ENCODE assay signal across 8 cellular contexts in the genomic region with DNA sequence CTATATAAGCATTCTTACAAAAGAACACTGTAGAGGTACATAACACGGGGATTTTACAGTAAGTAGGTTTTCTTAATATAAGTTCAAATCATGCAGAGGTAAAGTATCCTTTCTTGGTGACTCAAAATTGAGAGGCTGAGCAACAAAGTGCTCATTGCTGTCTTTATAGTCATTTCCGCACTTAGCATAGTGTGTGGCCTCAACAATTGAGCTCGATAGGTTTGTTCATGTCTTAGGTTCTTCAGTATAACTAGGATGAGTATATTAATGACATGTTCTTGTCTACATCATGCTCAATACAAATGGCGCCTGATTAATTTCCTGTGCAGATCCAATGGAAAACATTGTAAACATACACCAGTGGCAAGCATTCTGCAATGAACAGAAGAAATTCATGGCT. TPM values are rescaled to one million over a fixed set of nuclear protein-coding genes. Genes with fewer than 3 reads are reported as not detected.
A peak's percentile ranks its signal among the peaks of the same experiment; 100 is the strongest.
DNase-seq lines count a peak whose midpoint lies in the region; ATAC-seq and TF ChIP-seq lines count a peak whose summit lies in the region.

No MANE protein-coding gene starts in this region.

- CTCF ChIA-PET in A673 (lab: Charles Lee) = no interaction called here
- CTCF ChIA-PET in activated CD8-positive, alpha-beta T cell treated with anti-CD3 and anti-CD28 coated beads, Interleukin-2, amount 10 ng/mL, durations not matched to agents 7 days and 5 days (lab: Charles Lee) = interaction anchor here (0.9 to 2.5 kb wide), 13 partner anchors 10 to 213 kb away, joined by 3 to 15 read pairs (median 4); no protein-coding TSS in a partner anchor

- intact Hi-C loops in A673 (cut with micrococcal nuclease; ENCODE audit: unreplicated experiment) (loop anchor here (2.0 to 5.0 kb wide), 3 partner anchors 53 to 202 kb away; no protein-coding TSS in a partner anchor), stomach (cut with DNase I; ENCODE audit: low total_unique reads) (loop anchor here (10.0 kb wide), 1 partner anchor 149 kb away; no protein-coding TSS in a partner anchor)

- H3K36me3 Mint-ChIP-seq in activated CD8-positive, alpha-beta T cell treated with anti-CD3 and anti-CD28 coated beads, Interleukin-2, amount 10 ng/mL, durations not matched to agents 7 days and 5 days (ENCODE audit: low read depth) = peaks cover 13% of the 10 kb centered on the region

- peak; percentile 56 for DNase-seq in A673 (ENCODE audit: low spot score)
- DNase-seq in activated CD8-positive, alpha-beta T cell treated with anti-CD3 and anti-CD28 coated beads, Interleukin-2, amount 10 ng/mL, durations not matched to agents 7 days and 5 days = no peak
- no peak for DNase-seq in stomach
- DNase-seq in activated effector memory CD4-positive, alpha-beta T cell treated with anti-CD3 and anti-CD28 coated beads, Interleukin-2, amount 50 U/mL, for 16 hours = no peak

- H3K4me3 ChIP-seq in A673 (ENCODE audit: low read depth, low read length, poor library complexity, severe bottlenecking) (peak overlapping the region; percentile 93), iPS-18c (ENCODE audit: insufficient read depth, low read depth, low read length) (peak overlapping the region; percentile 92), stomach (peak overlapping the region; percentile 77 to 95 (median 90))

- H3K4me1 ChIP-seq in A673 (ENCODE audit: insufficient read depth, low read length, poor library complexity, severe bottlenecking) (peaks cover 36% of the 10 kb centered on the region), stomach (peaks cover 16 to 59% (median 42%) of the 10 kb centered on the region in 4 donors)

- BruUV-seq in A673 (replicated peaks; lab: Mats Ljungman, UMichigan) = TSS peak; percentile 43

- peak overlapping the region; percentile 96 for H3K27ac Mint-ChIP-seq in activated CD8-positive, alpha-beta T cell treated with anti-CD3 and anti-CD28 coated beads, Interleukin-2, amount 10 ng/mL, durations not matched to agents 7 days and 5 days

- H3K27ac ChIP-seq in A673 (ENCODE audit: low read depth, low read length, poor library complexity, severe bottlenecking) = peak overlapping the region; percentile 94
- H3K27ac ChIP-seq in stomach = peak overlapping the region in 2 of 5 donors; percentile 90 to 96

- POLR2A ChIA-PET in A673 (lab: Charles Lee; ENCODE audit: low non-redundant PET) = interaction anchor here (0.6 kb wide), 1 partner anchor 134 kb away, joined by 4 read pairs; no protein-coding TSS in a partner anchor
- POLR2A ChIA-PET in activated CD8-positive, alpha-beta T cell treated with anti-CD3 and anti-CD28 coated beads, Interleukin-2, amount 10 ng/mL, durations not matched to agents 7 days and 5 days (lab: Charles Lee) = interaction anchor here (0.8 to 5.6 kb wide), 3 partner anchors 26 to 212 kb away, joined by 3 to 72 read pairs (median 3); partner anchors contain the start of gene INTS6

- peaks cover 50% of the 10 kb centered on the region for H3K4me1 Mint-ChIP-seq in activated CD8-positive, alpha-beta T cell treated with anti-CD3 and anti-CD28 coated beads, Interleukin-2, amount 10 ng/mL, durations not matched to agents 7 days and 5 days (ENCODE audit: low read depth)

- ATAC-seq in GM18858 (IDR thresholded peaks at IDR 0.05; ENCODE audit: unreplicated experiment) (peak; percentile 14), HG03139 (IDR thresholded peaks at IDR 0.05; ENCODE audit: unreplicated experiment) (no peak), HG03175 (IDR thresholded peaks at IDR 0.05; ENCODE audit: unreplicated experiment) (no peak)
- no peak for ATAC-seq in activated CD8-positive, alpha-beta T cell treated with anti-CD3 and anti-CD28 coated beads, Interleukin-2, amount 10 ng/mL, durations not matched to agents 7 days and 5 days

- 51 to 74% (median 56%) methylated on average over 4 of the region's 4 CpGs for WGBS in stomach, 5 donors

- H3K9me3 Mint-ChIP-seq in activated CD8-positive, alpha-beta T cell treated with anti-CD3 and anti-CD28 coated beads, Interleukin-2, amount 10 ng/mL, durations not matched to agents 7 days and 5 days (ENCODE audit: insufficient read depth) = no peaks in the 10 kb centered on the region

- H3K27me3 Mint-ChIP-seq in activated CD8-positive, alpha-beta T cell treated with anti-CD3 and anti-CD28 coated beads, Interleukin-2, amount 10 ng/mL, durations not matched to agents 7 days and 5 days (ENCODE audit: low read depth) = peaks cover 2% of the 10 kb centered on the region

- H3K4me3 Mint-ChIP-seq in activated CD8-positive, alpha-beta T cell treated with anti-CD3 and anti-CD28 coated beads, Interleukin-2, amount 10 ng/mL, durations not matched to agents 7 days and 5 days = peak overlapping the region; percentile 88

- TF ChIP-seq EP300 in stomach (IDR thresholded peaks at IDR 0.05) = no peak

- H3K27me3 ChIP-seq in A673 (replicated peaks; ENCODE audit: insufficient read depth, low read depth, low read length, poor library complexity) (no peaks in the 10 kb centered on the region), stomach (no peaks in the 10 kb centered on the region)

- TF ChIP-seq POLR2A in stomach (IDR thresholded peaks at IDR 0.05) = no peak

- H3K9me3 ChIP-seq in A673 (ENCODE audit: low read depth, low read length, poor library complexity, severe bottlenecking) (no peaks in the 10 kb centered on the region), iPS-18c (ENCODE audit: control insufficient read depth, insufficient read depth, low read length) (no peaks in the 10 kb centered on the region), stomach (no peaks in the 10 kb centered on the region)

- H3K36me3 ChIP-seq in A673 (ENCODE audit: insufficient read depth, low read length, poor library complexity, severe bottlenecking) (no peaks in the 10 kb centered on the region), stomach (no peaks in the 10 kb centered on the region)

- no peak for TF ChIP-seq CTCF in A673 (conservative IDR thresholded peaks at IDR 0.05; ENCODE audit: low read depth, low read length)
- no peak for TF ChIP-seq CTCF in stomach (IDR thresholded peaks at IDR 0.05)

RNA-seq across cellular contexts. Expression of gene WDFY2, which starts 1.4 kb away (rescaled TPM):
- 45.5 and 50.3 TPM in 2 replicates for total RNA-seq in A673 (2021)
- total RNA-seq in activated CD8-positive, alpha-beta T cell treated with anti-CD3 and anti-CD28 coated beads, Interleukin-2, amount 10 ng/mL, durations not matched to agents 7 days and 5 days = 10 to 100 TPM; 11.3 TPM
- 10 to 100 TPM in 4 of 5 donors, 1 to 10 TPM in 1; 1.4 to 22.6 (median 19.8) TPM for total RNA-seq in stomach
- 1 to 10 TPM; 2.0 to 4.7 (median 4.6) TPM for polyA plus RNA-seq in stomach
